Comparison of ENCODE assay signal across 1 cellular context in genomic region chr3:170972917-170973316, GRCh38.
TF ChIP-seq lines count a peak whose summit lies in the region.
"Not testable (repeated sequence)": the region's sequence is repeated elsewhere in the genome, so short reads cannot be mapped to it uniquely, and the experiment has no call there.

No MANE protein-coding gene starts in this region.

TF ChIP-seq in HepG2, 621 proteins besides CTCF, POLR2A, EP300 and RAD21 (continued from another document and continues in another):
- TF ChIP-seq ZNF503 (CRISPR knock-in tag; IDR thresholded peaks at IDR 0.05) (peak; percentile 97), HOXA5 (CRISPR knock-in tag; IDR thresholded peaks at IDR 0.05) (peak; percentile 71; the same call in 1 of the 2 replicates), SETDB1 (CRISPR knock-in tag; IDR thresholded peaks at IDR 0.05; ENCODE audit: borderline replicate concordance) (peak; percentile 54), IKZF5 (CRISPR knock-in tag; IDR thresholded peaks at IDR 0.05) (peak; percentile 54; the same call in 1 of the 2 replicates), HMG20B (CRISPR knock-in tag; conservative IDR thresholded peaks at IDR 0.05) (peak; percentile 73; the same call in 1 of the 2 replicates), KDM1A (CRISPR knock-in tag; IDR thresholded peaks at IDR 0.05) (peak; percentile 57; the same call in 1 of the 2 replicates), RFXANK (CRISPR knock-in tag; IDR thresholded peaks at IDR 0.05) (0 out of 2 replicates have a peak, but pooled peaks have one; percentile 63), TEF (CRISPR knock-in tag; IDR thresholded peaks at IDR 0.05) (peak; percentile 91), SALL1 (CRISPR knock-in tag; IDR thresholded peaks at IDR 0.05) (peak; percentile 56; the same call in 1 of the 2 replicates), SOX6 (CRISPR knock-in tag; IDR thresholded peaks at IDR 0.05) (peak; percentile 97), STAG1 (CRISPR knock-in tag; IDR thresholded peaks at IDR 0.05) (0 out of 2 replicates have a peak, but pooled peaks have one; percentile 10), TFDP2 (CRISPR knock-in tag; IDR thresholded peaks at IDR 0.05) (0 out of 2 replicates have a peak, but pooled peaks have one; percentile 43), SKI (IDR thresholded peaks at IDR 0.05; ENCODE audit: partially characterized antibody) (peak; percentile 86), CCDC6 (CRISPR knock-in tag; IDR thresholded peaks at IDR 0.05) (peak; percentile 36; the same call in 1 of the 2 replicates), TCF7L2 (IDR thresholded peaks at IDR 0.05; ENCODE audit: low read depth, low read length) (0 out of 2 replicates have a peak, but pooled peaks have one; percentile 25), PITX1 (CRISPR knock-in tag; IDR thresholded peaks at IDR 0.05) (peak; percentile 92), NCOA2 (CRISPR knock-in tag; IDR thresholded peaks at IDR 0.05) (peak; percentile 97), ZNF264 (CRISPR knock-in tag; IDR thresholded peaks at IDR 0.05) (peak; percentile 72), ZNF205 (CRISPR knock-in tag; IDR thresholded peaks at IDR 0.05) (peak; percentile 89; the same call in 1 of the 2 replicates), ZNF607 (CRISPR knock-in tag; IDR thresholded peaks at IDR 0.05; ENCODE audit: borderline replicate concordance) (0 out of 2 replicates have a peak, but pooled peaks have one; percentile 50), GATA4 (IDR thresholded peaks at IDR 0.05; ENCODE audit: borderline replicate concordance, low read depth) (peak; percentile 77; the same call in 1 of the 2 replicates), ZNF281 (CRISPR knock-in tag; IDR thresholded peaks at IDR 0.05; ENCODE audit: borderline replicate concordance) (0 out of 2 replicates have a peak, but pooled peaks have one; percentile 48), ZNF710 (CRISPR knock-in tag; IDR thresholded peaks at IDR 0.05; ENCODE audit: borderline replicate concordance) (peak; percentile 94), HDAC1 (CRISPR knock-in tag; IDR thresholded peaks at IDR 0.05) (peak; percentile 59), NFIC (IDR thresholded peaks at IDR 0.05; ENCODE audit: low read length) (peak; percentile 77; the same call in 1 of the 2 replicates), ZBTB10 (CRISPR knock-in tag; IDR thresholded peaks at IDR 0.05; ENCODE audit: borderline replicate concordance) (peak; percentile 74; the same call in 1 of the 2 replicates), ZSCAN31 (CRISPR knock-in tag; IDR thresholded peaks at IDR 0.05; ENCODE audit: low read depth) (0 out of 2 replicates have a peak, but pooled peaks have one; percentile 55), DNMT3B (CRISPR knock-in tag; conservative IDR thresholded peaks at IDR 0.05) (0 out of 2 replicates have a peak, but pooled peaks have one; percentile 55), SATB2 (CRISPR knock-in tag; IDR thresholded peaks at IDR 0.05) (peak; percentile 71), ZSCAN5A (CRISPR knock-in tag; IDR thresholded peaks at IDR 0.05; ENCODE audit: borderline replicate concordance) (peak; percentile 51; the same call in 1 of the 2 replicates), MIXL1 (CRISPR knock-in tag; IDR thresholded peaks at IDR 0.05) (peak; percentile 96), SIX1 (CRISPR knock-in tag; IDR thresholded peaks at IDR 0.05; ENCODE audit: borderline replicate concordance) (peak; percentile 83; the same call in 1 of the 2 replicates), NR2C2 (CRISPR knock-in tag; IDR thresholded peaks at IDR 0.05; ENCODE audit: borderline replicate concordance) (peak; percentile 50; the same call in 1 of the 2 replicates), MEF2D (CRISPR knock-in tag; IDR thresholded peaks at IDR 0.05) (peak; percentile 69; the same call in 1 of the 2 replicates), NR2F6 (IDR thresholded peaks at IDR 0.05) (peak; percentile 46; the same call in 1 of the 2 replicates), NR2F6 (CRISPR knock-in tag; IDR thresholded peaks at IDR 0.05) (peak; percentile 77), RARA (CRISPR knock-in tag; IDR thresholded peaks at IDR 0.05) (peak; percentile 89), HNF1A (IDR thresholded peaks at IDR 0.05; ENCODE audit: low read depth) (peak; percentile 72), HNF1A (CRISPR knock-in tag; IDR thresholded peaks at IDR 0.05; ENCODE audit: borderline replicate concordance) (peak; percentile 85; the same call in 1 of the 2 replicates), NR2F1 (CRISPR knock-in tag; IDR thresholded peaks at IDR 0.05) (peak in 1 of 2 experiments; percentile 50; a peak in 2 of 4 replicates), SAP130 (CRISPR knock-in tag; IDR thresholded peaks at IDR 0.05; ENCODE audit: low read depth) (peak; percentile 63)
- TF ChIP-seq SOX6 (IDR thresholded peaks at IDR 0.05): not testable (repeated sequence)
